In genomic region chr1:246667773-246668172, GRCh38 we compare ENCODE assay signal across 24 cellular contexts.
"Had no signal": no experiment of that assay in that cellular context is flagged by ENCODE, and none has a peak within 500 bp of the region (broad histone marks: within the 10 kb centered on the region; RNA-seq: fewer than 3 reads in every experiment).

No MANE protein-coding gene starts in this region.

- DNase-seq: activated CD4-positive, alpha-beta T cell treated with anti-CD3 and anti-CD28 coated beads for 36 hours; activated CD4-positive, alpha-beta T cell treated with anti-CD3 and anti-CD28 coated beads, Interleukin-2, amount 50 U/mL, for 1 hour; activated CD8-positive, alpha-beta memory T cell treated with anti-CD3 and anti-CD28 coated beads for 24 hours; activated gamma-delta T cell treated with Interleukin-2 at 50 U/mL for 16 hours; activated naive CD4-positive, alpha-beta T cell treated with anti-CD3 and anti-CD28 coated beads, Interleukin-2, amount 50 U/mL, for 16 hours; activated T-cell treated with anti-CD3 and anti-CD28 coated beads, Interleukin-2, amount 50 U/mL, for 48 hours; aorta; body of pancreas; NCI-H1092 treated with DMSO at 0.1 percent for 48 hours; NCI-H1417 treated with DMSO at 0.1 percent for 48 hours; NCI-H1694; NCI-H2029; NCI-H2107; NCI-H2171 treated with DMSO at 0.1 percent for 48 hours; NCI-H226; NCI-H526; NCI-H82; SJCRH30; SK-N-SH; T-helper 1 cell had no signal

- H3K9ac ChIP-seq: KMS-11, SK-N-SH had no signal

- ATAC-seq: activated CD4-positive, alpha-beta T cell treated with anti-CD3 and anti-CD28 coated beads for 36 hours; body of pancreas had no signal

- H3K4me1 ChIP-seq: body of pancreas, SJCRH30 had no signal

- H3K27ac Mint-ChIP-seq: activated CD4-positive, alpha-beta T cell treated with anti-CD3 and anti-CD28 coated beads for 36 hours; activated T-helper 2 cell treated with anti-CD3 and anti-CD28 coated beads, Interferon-gamma antibody, Interleukin-2, Interleukin-4, amounts not matched to agents 10 μg/mL and 5 μg/mL and 100 μg/mL, durations not matched to agents 14 hours and 24 hours and 36 hours had no signal

- H3K4me2 ChIP-seq: KMS-11, SK-N-SH had no signal

- H3K27ac ChIP-seq: body of pancreas, KMS-11, SJCRH30, VCaP had no signal

- H3K27me3 ChIP-seq: body of pancreas, SJCRH30 had no signal

- H3K4me1 Mint-ChIP-seq: activated CD4-positive, alpha-beta T cell treated with anti-CD3 and anti-CD28 coated beads for 36 hours; central memory CD8-positive, alpha-beta T cell had no signal

- H3K9me3 Mint-ChIP-seq: activated T-helper 2 cell treated with anti-CD3 and anti-CD28 coated beads, Interferon-gamma antibody, Interleukin-2, Interleukin-4, amounts not matched to agents 10 μg/mL and 5 μg/mL and 100 μg/mL, durations not matched to agents 14 hours and 24 hours and 36 hours; central memory CD8-positive, alpha-beta T cell had no signal

- H3K27me3 Mint-ChIP-seq: activated CD4-positive, alpha-beta T cell treated with anti-CD3 and anti-CD28 coated beads for 36 hours; central memory CD8-positive, alpha-beta T cell had no signal

- H3K4me3 ChIP-seq: body of pancreas, SJCRH30 had no signal

- H3K4me3 Mint-ChIP-seq: activated CD4-positive, alpha-beta T cell treated with anti-CD3 and anti-CD28 coated beads for 36 hours; central memory CD8-positive, alpha-beta T cell had no signal

- H3K9me3 ChIP-seq: body of pancreas, SJCRH30, SK-N-SH had no signal
